9 cellular contexts compared by ENCODE assay signal in genomic region chr18:44579028-44579692, GRCh38.
A peak's percentile ranks its signal among the peaks of the same experiment; 100 is the strongest.
DNase-seq lines count a peak whose midpoint lies in the region; ATAC-seq, FAIRE-seq and TF ChIP-seq lines count a peak whose summit lies in the region.
"Had no signal": no experiment of that assay in that cellular context is flagged by ENCODE, and none has a peak within 500 bp of the region (broad histone marks: within the 10 kb centered on the region; RNA-seq: fewer than 3 reads in every experiment).

No MANE protein-coding gene starts in this region.

- no peaks in the 10 kb centered on the region for H3K9me3 ChIP-seq in psoas muscle

- peak overlapping the region; percentile 12; the same call in 1 of the 2 replicates for H3K4me3 ChIP-seq in ACC112 (ENCODE audit: low read depth, low read length)
- H3K4me3 ChIP-seq in LNCaP clone FGC (ENCODE audit: low read depth, low read length) = no peak overlapping the region
- no peak overlapping the region for H3K4me3 ChIP-seq in choroid plexus epithelial cell (ENCODE audit: low read depth, low read length)
- H3K4me3 ChIP-seq in psoas muscle = no peak overlapping the region
- no peak overlapping the region for H3K4me3 ChIP-seq in coronary artery

- peak overlapping the region; percentile 53 for H2AFZ ChIP-seq in ACC112 (ENCODE audit: low read length, unreplicated experiment)

- no peak for FAIRE-seq in GM18507 (lab: Jason Lieb, UNC)

- H3K27ac ChIP-seq in ACC112 (ENCODE audit: low read depth, low read length) (peak overlapping the region; percentile 58), psoas muscle (no peak overlapping the region), coronary artery (peak overlapping the region in 1 of 2 donors; percentile 46)

- DNase-seq in GM18507 (ENCODE audit: extremely low spot score, insufficient read length, low read depth) (peak; percentile 14), LNCaP clone FGC (ENCODE audit: low read depth) (no peak), choroid plexus epithelial cell (ENCODE audit: low read depth) (peak; percentile 62), psoas muscle (no peak), KG1 (lab: John Stamatoyannopoulos, UW) (no peak), coronary artery (ENCODE audit: low spot score) (no peak)

- ATAC-seq in psoas muscle (no peak), HG02973 (IDR thresholded peaks at IDR 0.05; ENCODE audit: unreplicated experiment) (no peak)
- ATAC-seq: stimulated activated effector memory CD8-positive, alpha-beta T cell treated with anti-CD3 and anti-CD28 coated beads, Interleukin-12 subunit alpha, Interleukin-12 subunit beta, amount 100 ng/mL, for 72 hours had no signal

- no peaks in the 10 kb centered on the region for H3K27me3 ChIP-seq in ACC112 (ENCODE audit: insufficient read depth, low read length)
- no peaks in the 10 kb centered on the region for H3K27me3 ChIP-seq in psoas muscle (ENCODE audit: insufficient read depth in 3 of 3, low read length in 2 of 3)

- 77 to 80% (median 79%) methylated on average over 9 of the region's 9 CpGs for WGBS in psoas muscle, 3 donors

- H3K79me2 ChIP-seq in ACC112 (ENCODE audit: control insufficient read depth, insufficient read depth, low read length, unreplicated experiment) = no peaks in the 10 kb centered on the region

- TF ChIP-seq CTCF in LNCaP clone FGC (IDR thresholded peaks at IDR 0.05; ENCODE audit: control insufficient read depth, extremely low read depth, insufficient read depth) (peak; percentile 37; the same call in 1 of the 2 replicates), choroid plexus epithelial cell (conservative IDR thresholded peaks at IDR 0.05; ENCODE audit: low read depth, low read length) (peak; percentile 79), psoas muscle (IDR thresholded peaks at IDR 0.05) (peak; percentile 41), coronary artery (IDR thresholded peaks at IDR 0.05) (no peak)

- intact Hi-C loops in psoas muscle (cut with DNase I) = no loop called here

- peaks cover 12% of the 10 kb centered on the region for H3K4me1 ChIP-seq in ACC112 (ENCODE audit: control insufficient read depth, insufficient read depth, low read length, unreplicated experiment)
- H3K4me1 ChIP-seq in psoas muscle = no peaks in the 10 kb centered on the region

- no peaks in the 10 kb centered on the region for H3K36me3 ChIP-seq in ACC112 (ENCODE audit: insufficient read depth, low read length)
- H3K36me3 ChIP-seq in psoas muscle (ENCODE audit: insufficient read depth in 1 of 2, low read depth in 1 of 2) = no peaks in the 10 kb centered on the region

Comparison
In these comparisons a context has a peak if more than half of its experiments do, and no peak if none do; other contexts are left out.
1. DNase-seq: peak in GM18507 (single experiment) and choroid plexus epithelial cell (single experiment); none in LNCaP clone FGC (single experiment), psoas muscle (0 of 2), KG1 (single experiment) and coronary artery (single experiment).